ENCODE assay signal across 1 cellular context in genomic region chr13:48891586-48891985, GRCh38.
TF ChIP-seq lines count a peak whose summit lies in the region.

No MANE protein-coding gene starts in this region.

TF ChIP-seq in SK-N-SH, 30 proteins besides CTCF, POLR2A, EP300 and RAD21 (continued from another document):
- TF ChIP-seq PBX3 (IDR thresholded peaks at IDR 0.05) (peak; percentile 99), FOXM1 (IDR thresholded peaks at IDR 0.05; ENCODE audit: low read depth) (peak; percentile 95), RXRA (IDR thresholded peaks at IDR 0.05; ENCODE audit: borderline replicate concordance, low read depth) (peak; percentile 76; the same call in 1 of the 2 replicates), RCOR1 (IDR thresholded peaks at IDR 0.05; ENCODE audit: low read length) (0 out of 2 replicates have a peak, but pooled peaks have one; percentile 8), REST (IDR thresholded peaks at IDR 0.05; ENCODE audit: low read depth, low read length) (peak; percentile 56; the same call in 1 of the 2 replicates), TAF1 (IDR thresholded peaks at IDR 0.05; ENCODE audit: borderline replicate concordance, low read depth, low read length) (no peak), FOXJ3 (CRISPR knock-in tag; IDR thresholded peaks at IDR 0.05) (no peak), TEAD4 (IDR thresholded peaks at IDR 0.05; ENCODE audit: borderline replicate concordance, insufficient read depth) (peak; percentile 95), MEF2A (IDR thresholded peaks at IDR 0.05; ENCODE audit: borderline replicate concordance, low read depth) (peak; percentile 80; the same call in 1 of the 2 replicates), USF1 (IDR thresholded peaks at IDR 0.05; ENCODE audit: borderline replicate concordance, low read depth) (no peak), GATA2 (CRISPR knock-in tag; IDR thresholded peaks at IDR 0.05) (no peak), FOSL2 (IDR thresholded peaks at IDR 0.05; ENCODE audit: borderline replicate concordance, low read depth) (peak; percentile 94), CHD2 (IDR thresholded peaks at IDR 0.05; ENCODE audit: low read length, partially characterized antibody) (no peak), MXI1 (IDR thresholded peaks at IDR 0.05; ENCODE audit: low read depth, low read length) (no peak), USF2 (IDR thresholded peaks at IDR 0.05; ENCODE audit: borderline replicate concordance, low read depth, low read length) (no peak), ZBTB33 (IDR thresholded peaks at IDR 0.05; ENCODE audit: borderline replicate concordance, low read depth) (peak; percentile 84; the same call in 1 of the 2 replicates), NFIC (IDR thresholded peaks at IDR 0.05; ENCODE audit: borderline replicate concordance) (peak; percentile 90), EZH2phosphoT487 (IDR thresholded peaks at IDR 0.05; ENCODE audit: borderline replicate concordance, low read depth) (no peak), GABPA (IDR thresholded peaks at IDR 0.05; ENCODE audit: low read depth) (no peak; the same call in 1 of the 2 replicates), RFX5 (IDR thresholded peaks at IDR 0.05; ENCODE audit: low read length) (no peak)
